ENCODE assay signal across 8 cellular contexts in the genomic region with DNA sequence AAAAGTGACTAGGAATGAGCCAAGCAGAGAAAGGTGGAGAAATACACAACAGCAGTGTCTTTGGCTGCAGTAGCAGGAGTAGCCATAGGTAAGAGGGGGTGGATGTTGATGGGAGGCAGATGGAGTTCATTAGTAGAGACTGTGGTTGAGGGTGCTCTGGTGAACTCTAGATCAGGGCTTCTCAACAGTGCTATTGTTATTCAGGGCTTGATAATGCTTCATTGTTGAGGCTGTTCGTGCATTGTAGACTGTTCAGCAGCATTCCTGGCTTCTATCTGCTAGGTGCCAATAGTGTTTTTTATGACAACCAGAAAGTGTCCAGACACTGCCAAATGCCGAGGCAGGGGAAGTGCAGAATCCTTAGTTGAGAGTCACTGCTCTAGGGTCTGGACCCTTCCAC. TPM values are rescaled to one million over a fixed set of nuclear protein-coding genes. Genes with fewer than 3 reads are reported as not detected.
DNase-seq lines count a peak whose midpoint lies in the region; TF ChIP-seq lines count a peak whose summit lies in the region.

No MANE protein-coding gene starts in this region.

- 86 to 91% methylated on average over 2 of the region's 2 CpGs for WGBS in ectodermal cell, 2 experiments
- WGBS in testis, 2 donors = 7 to 22% methylated on average over 2 of the region's 2 CpGs

- TF ChIP-seq POLR2A in testis (IDR thresholded peaks at IDR 0.05) = no peak

- H3K36me3 Mint-ChIP-seq in neural crest cell (ENCODE audit: low read depth) = peaks cover 14% of the 10 kb centered on the region

- DNase-seq in MM.1S (no peak), neural crest cell (ENCODE audit: low read depth, low spot score) (no peak), testis (no peak), cortex of kidney (lab: John Stamatoyannopoulos, UW) (no peak)
- DNase-seq in stimulated activated naive CD4-positive, alpha-beta T cell treated with Interleukin-2 at 50 U/mL for 16 hours (lab: John Stamatoyannopoulos, UW) = no peak
- DNase-seq in stimulated activated CD4-positive, alpha-beta T cell treated with anti-CD3 and anti-CD28 coated beads, Interleukin-4, amount 100 ng/mL, for 24 hours = no peak

- H3K4me3 ChIP-seq in MM.1S (ENCODE audit: low read length) (peak overlapping the region; percentile 92), ectodermal cell (ENCODE audit: insufficient read depth, low read depth, low read length) (peak overlapping the region; percentile 9), testis (peak overlapping the region in 1 of 2 donors; percentile 90)

- H3K27ac ChIP-seq in C4-2B (peak overlapping the region; percentile 16; the same call in 1 of the 2 replicates), MM.1S (ENCODE audit: low read length) (no peak overlapping the region), ectodermal cell (ENCODE audit: insufficient read depth, low read depth, low read length, poor library complexity, severe bottlenecking) (no peak overlapping the region), testis (peak overlapping the region in 1 of 2 donors; percentile 8)

- TF ChIP-seq CTCF in C4-2B (conservative IDR thresholded peaks at IDR 0.05) = no peak
- no peak for TF ChIP-seq CTCF in MM.1S (IDR thresholded peaks at IDR 0.05; ENCODE audit: low read length)
- no peak for TF ChIP-seq CTCF in neural crest cell (conservative IDR thresholded peaks at IDR 0.05)
- no peak for TF ChIP-seq CTCF in testis (IDR thresholded peaks at IDR 0.05)

- peak overlapping the region; percentile 54 for H3K27ac Mint-ChIP-seq in neural crest cell (ENCODE audit: unreplicated experiment)

- peaks cover 84% of the 10 kb centered on the region for H3K79me2 ChIP-seq in MM.1S (ENCODE audit: low read length)

- H4K20me1 ChIP-seq in MM.1S (ENCODE audit: insufficient read depth, low read length) = peaks cover 34% of the 10 kb centered on the region

- H3K4me1 ChIP-seq in MM.1S (ENCODE audit: low read length) = peaks cover 27% of the 10 kb centered on the region; the same call in 1 of the 2 replicates
- H3K4me1 ChIP-seq in ectodermal cell (ENCODE audit: control insufficient read depth, insufficient read depth, low read length) = peaks cover 13% of the 10 kb centered on the region
- H3K4me1 ChIP-seq in testis = peaks cover 46% of the 10 kb centered on the region

- intact Hi-C loops in testis (cut with DNase I; ENCODE audit: low total_unique reads) = no loop called here

- peak overlapping the region; percentile 98 for H3K4me3 Mint-ChIP-seq in neural crest cell

- no peaks in the 10 kb centered on the region for H3K9me3 ChIP-seq in MM.1S (replicated peaks; ENCODE audit: insufficient read depth, low read length)
- H3K9me3 ChIP-seq in ectodermal cell (ENCODE audit: control insufficient read depth, low read length) = no peaks in the 10 kb centered on the region
- no peaks in the 10 kb centered on the region for H3K9me3 ChIP-seq in testis

- H2AFZ ChIP-seq in MM.1S (ENCODE audit: low read length) = no peak overlapping the region

- peak overlapping the region; percentile 90 for H3K4me2 ChIP-seq in MM.1S (ENCODE audit: low read depth, low read length)

- H3K36me3 ChIP-seq in MM.1S (replicated peaks; ENCODE audit: insufficient read depth, low read length) = no peaks in the 10 kb centered on the region
- peaks cover 12% of the 10 kb centered on the region for H3K36me3 ChIP-seq in ectodermal cell (ENCODE audit: control insufficient read depth, insufficient read depth, low read length)
- no peaks in the 10 kb centered on the region for H3K36me3 ChIP-seq in testis (ENCODE audit: low read depth, missing control alignments)

- H3K27me3 ChIP-seq in MM.1S (replicated peaks; ENCODE audit: insufficient read depth, low read length) = no peaks in the 10 kb centered on the region
- H3K27me3 ChIP-seq in ectodermal cell (ENCODE audit: control insufficient read depth, insufficient read depth, low read length, poor library complexity, severe bottlenecking) = no peaks in the 10 kb centered on the region
- H3K27me3 ChIP-seq in testis = no peaks in the 10 kb centered on the region

- peaks cover 3% of the 10 kb centered on the region for H3K27me3 Mint-ChIP-seq in neural crest cell (ENCODE audit: low read depth)

- peaks cover 8% of the 10 kb centered on the region for H3F3A ChIP-seq in MM.1S (ENCODE audit: insufficient read depth, low read length)

- H3K9me3 Mint-ChIP-seq in neural crest cell = no peaks in the 10 kb centered on the region

- peaks cover 68% of the 10 kb centered on the region for H3K4me1 Mint-ChIP-seq in neural crest cell

- H3K9ac ChIP-seq in MM.1S (ENCODE audit: low read length) = no peak overlapping the region

- H3K9me2 ChIP-seq in MM.1S (replicated peaks; ENCODE audit: insufficient read depth, low read length) = no peaks in the 10 kb centered on the region

RNA-seq across cellular contexts. Expression of a gene that starts 3.6 kb away (rescaled TPM):
- polyA plus RNA-seq in ectodermal cell (2013, experiment 1 of 4) = 66.5 TPM
- 56.7 TPM for polyA plus RNA-seq in ectodermal cell (2013, experiment 2 of 4)
- polyA plus RNA-seq in ectodermal cell (2013, experiment 3 of 4) = 41.6 TPM
- polyA plus RNA-seq in ectodermal cell (2013, experiment 4 of 4) = 42.1 TPM
- total RNA-seq in neural crest cell = 104 and 109 TPM in 2 replicates
- total RNA-seq in testis = 100 to 1,000 TPM; 213 to 253 TPM
- polyA plus RNA-seq in testis (ENCODE audit: insufficient read depth, low read depth, low replicate concordance) = 172 TPM

RNA-seq across cellular contexts. Expression of a gene that starts 38.2 kb away (rescaled TPM):
- polyA plus RNA-seq in ectodermal cell (2013, experiment 1 of 4) = 132 TPM
- 132 TPM for polyA plus RNA-seq in ectodermal cell (2013, experiment 2 of 4)
- polyA plus RNA-seq in ectodermal cell (2013, experiment 3 of 4) = 111 TPM
- 119 TPM for polyA plus RNA-seq in ectodermal cell (2013, experiment 4 of 4)
- total RNA-seq in neural crest cell = 93.3 and 99.3 TPM in 2 replicates
- 10 to 100 TPM; 40.0 to 46.8 TPM for total RNA-seq in testis
- 24.2 TPM for polyA plus RNA-seq in testis (ENCODE audit: insufficient read depth, low read depth, low replicate concordance)
